1 cellular context compared by ENCODE assay signal in the genomic region with DNA sequence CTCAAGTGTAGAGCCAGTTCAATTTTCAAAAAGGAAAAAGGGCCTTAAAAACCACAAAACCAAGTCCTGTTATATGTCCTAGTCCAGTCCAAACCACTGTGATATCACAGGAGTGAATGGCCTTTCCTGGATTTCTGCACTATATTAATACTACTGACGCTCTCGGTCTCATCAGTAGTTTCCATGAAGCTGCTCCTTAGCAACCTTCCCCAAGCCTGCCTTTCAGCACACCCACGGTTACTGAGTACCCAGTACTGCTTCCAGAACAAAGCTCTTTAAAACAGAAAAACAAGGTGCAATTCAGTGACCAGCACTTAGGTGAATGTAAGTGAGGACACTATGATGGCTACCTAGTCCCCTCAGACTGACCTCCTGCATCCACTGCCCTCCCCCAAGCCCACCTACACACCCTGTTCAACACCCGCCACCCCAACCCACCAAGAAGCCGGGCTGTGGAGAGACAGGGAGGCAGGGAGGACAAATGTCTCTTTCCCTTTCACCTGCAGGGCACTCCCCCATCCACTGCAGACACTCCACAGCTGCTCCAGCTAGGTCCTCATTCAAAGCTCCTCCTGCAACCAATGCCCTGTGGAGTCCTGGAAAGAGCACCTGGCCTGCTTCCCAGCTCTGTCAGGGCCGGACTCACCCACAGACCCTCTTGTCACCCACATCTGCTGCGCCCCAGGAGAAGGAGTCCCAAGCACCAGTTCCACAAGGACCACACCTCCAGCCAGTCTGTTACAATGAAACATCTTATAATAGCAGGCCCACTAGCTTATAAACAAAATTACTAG.
TF ChIP-seq lines count a peak whose summit lies in the region.

No MANE protein-coding gene starts in this region.

TF ChIP-seq in H1, 55 proteins besides CTCF, POLR2A, EP300 and RAD21:
- no peak for TF ChIP-seq EZH2 (IDR thresholded peaks at IDR 0.05; ENCODE audit: low read depth, low read length, severe bottlenecking)
- no peak for TF ChIP-seq ASH2L (IDR thresholded peaks at IDR 0.05; ENCODE audit: low read length)
- TF ChIP-seq, protein P1, sequence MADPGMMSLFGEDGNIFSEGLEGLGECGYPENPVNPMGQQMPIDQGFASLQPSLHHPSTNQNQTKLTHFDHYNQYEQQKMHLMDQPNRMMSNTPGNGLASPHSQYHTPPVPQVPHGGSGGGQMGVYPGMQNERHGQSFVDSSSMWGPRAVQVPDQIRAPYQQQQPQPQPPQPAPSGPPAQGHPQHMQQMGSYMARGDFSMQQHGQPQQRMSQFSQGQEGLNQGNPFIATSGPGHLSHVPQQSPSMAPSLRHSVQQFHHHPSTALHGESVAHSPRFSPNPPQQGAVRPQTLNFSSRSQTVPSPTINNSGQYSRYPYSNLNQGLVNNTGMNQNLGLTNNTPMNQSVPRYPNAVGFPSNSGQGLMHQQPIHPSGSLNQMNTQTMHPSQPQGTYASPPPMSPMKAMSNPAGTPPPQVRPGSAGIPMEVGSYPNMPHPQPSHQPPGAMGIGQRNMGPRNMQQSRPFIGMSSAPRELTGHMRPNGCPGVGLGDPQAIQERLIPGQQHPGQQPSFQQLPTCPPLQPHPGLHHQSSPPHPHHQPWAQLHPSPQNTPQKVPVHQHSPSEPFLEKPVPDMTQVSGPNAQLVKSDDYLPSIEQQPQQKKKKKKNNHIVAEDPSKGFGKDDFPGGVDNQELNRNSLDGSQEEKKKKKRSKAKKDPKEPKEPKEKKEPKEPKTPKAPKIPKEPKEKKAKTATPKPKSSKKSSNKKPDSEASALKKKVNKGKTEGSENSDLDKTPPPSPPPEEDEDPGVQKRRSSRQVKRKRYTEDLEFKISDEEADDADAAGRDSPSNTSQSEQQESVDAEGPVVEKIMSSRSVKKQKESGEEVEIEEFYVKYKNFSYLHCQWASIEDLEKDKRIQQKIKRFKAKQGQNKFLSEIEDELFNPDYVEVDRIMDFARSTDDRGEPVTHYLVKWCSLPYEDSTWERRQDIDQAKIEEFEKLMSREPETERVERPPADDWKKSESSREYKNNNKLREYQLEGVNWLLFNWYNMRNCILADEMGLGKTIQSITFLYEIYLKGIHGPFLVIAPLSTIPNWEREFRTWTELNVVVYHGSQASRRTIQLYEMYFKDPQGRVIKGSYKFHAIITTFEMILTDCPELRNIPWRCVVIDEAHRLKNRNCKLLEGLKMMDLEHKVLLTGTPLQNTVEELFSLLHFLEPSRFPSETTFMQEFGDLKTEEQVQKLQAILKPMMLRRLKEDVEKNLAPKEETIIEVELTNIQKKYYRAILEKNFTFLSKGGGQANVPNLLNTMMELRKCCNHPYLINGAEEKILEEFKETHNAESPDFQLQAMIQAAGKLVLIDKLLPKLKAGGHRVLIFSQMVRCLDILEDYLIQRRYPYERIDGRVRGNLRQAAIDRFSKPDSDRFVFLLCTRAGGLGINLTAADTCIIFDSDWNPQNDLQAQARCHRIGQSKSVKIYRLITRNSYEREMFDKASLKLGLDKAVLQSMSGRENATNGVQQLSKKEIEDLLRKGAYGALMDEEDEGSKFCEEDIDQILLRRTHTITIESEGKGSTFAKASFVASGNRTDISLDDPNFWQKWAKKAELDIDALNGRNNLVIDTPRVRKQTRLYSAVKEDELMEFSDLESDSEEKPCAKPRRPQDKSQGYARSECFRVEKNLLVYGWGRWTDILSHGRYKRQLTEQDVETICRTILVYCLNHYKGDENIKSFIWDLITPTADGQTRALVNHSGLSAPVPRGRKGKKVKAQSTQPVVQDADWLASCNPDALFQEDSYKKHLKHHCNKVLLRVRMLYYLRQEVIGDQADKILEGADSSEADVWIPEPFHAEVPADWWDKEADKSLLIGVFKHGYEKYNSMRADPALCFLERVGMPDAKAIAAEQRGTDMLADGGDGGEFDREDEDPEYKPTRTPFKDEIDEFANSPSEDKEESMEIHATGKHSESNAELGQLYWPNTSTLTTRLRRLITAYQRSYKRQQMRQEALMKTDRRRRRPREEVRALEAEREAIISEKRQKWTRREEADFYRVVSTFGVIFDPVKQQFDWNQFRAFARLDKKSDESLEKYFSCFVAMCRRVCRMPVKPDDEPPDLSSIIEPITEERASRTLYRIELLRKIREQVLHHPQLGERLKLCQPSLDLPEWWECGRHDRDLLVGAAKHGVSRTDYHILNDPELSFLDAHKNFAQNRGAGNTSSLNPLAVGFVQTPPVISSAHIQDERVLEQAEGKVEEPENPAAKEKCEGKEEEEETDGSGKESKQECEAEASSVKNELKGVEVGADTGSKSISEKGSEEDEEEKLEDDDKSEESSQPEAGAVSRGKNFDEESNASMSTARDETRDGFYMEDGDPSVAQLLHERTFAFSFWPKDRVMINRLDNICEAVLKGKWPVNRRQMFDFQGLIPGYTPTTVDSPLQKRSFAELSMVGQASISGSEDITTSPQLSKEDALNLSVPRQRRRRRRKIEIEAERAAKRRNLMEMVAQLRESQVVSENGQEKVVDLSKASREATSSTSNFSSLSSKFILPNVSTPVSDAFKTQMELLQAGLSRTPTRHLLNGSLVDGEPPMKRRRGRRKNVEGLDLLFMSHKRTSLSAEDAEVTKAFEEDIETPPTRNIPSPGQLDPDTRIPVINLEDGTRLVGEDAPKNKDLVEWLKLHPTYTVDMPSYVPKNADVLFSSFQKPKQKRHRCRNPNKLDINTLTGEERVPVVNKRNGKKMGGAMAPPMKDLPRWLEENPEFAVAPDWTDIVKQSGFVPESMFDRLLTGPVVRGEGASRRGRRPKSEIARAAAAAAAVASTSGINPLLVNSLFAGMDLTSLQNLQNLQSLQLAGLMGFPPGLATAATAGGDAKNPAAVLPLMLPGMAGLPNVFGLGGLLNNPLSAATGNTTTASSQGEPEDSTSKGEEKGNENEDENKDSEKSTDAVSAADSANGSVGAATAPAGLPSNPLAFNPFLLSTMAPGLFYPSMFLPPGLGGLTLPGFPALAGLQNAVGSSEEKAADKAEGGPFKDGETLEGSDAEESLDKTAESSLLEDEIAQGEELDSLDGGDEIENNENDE (IDR thresholded peaks at IDR 0.05; ENCODE audit: insufficient replicate concordance, low read length) = no peak
